ENCODE assay signal across 1 cellular context in genomic region chr1:155176544-155177071, GRCh38.
TF ChIP-seq lines count a peak whose summit lies in the region.

No MANE protein-coding gene starts in this region.

TF ChIP-seq in IMR-90, 13 proteins besides CTCF, POLR2A, EP300 and RAD21 (continued from another document):
- TF ChIP-seq BHLHE40 (IDR thresholded peaks at IDR 0.05; ENCODE audit: low read depth, low read length) (no peak), RCOR1 (IDR thresholded peaks at IDR 0.05; ENCODE audit: insufficient replicate concordance, low read length) (no peak), ELK1 (IDR thresholded peaks at IDR 0.05; ENCODE audit: borderline replicate concordance, low read depth, low read length) (no peak), CHD1 (IDR thresholded peaks at IDR 0.05; ENCODE audit: low read depth, low read length) (no peak), SMC3 (IDR thresholded peaks at IDR 0.05; ENCODE audit: low read depth, low read length) (peak; percentile 68), NFE2L2 (IDR thresholded peaks at IDR 0.05; ENCODE audit: low read depth, low read length) (no peak), MAFK (IDR thresholded peaks at IDR 0.05; ENCODE audit: low read depth, low read length) (no peak)
- TF ChIP-seq, protein P1, sequence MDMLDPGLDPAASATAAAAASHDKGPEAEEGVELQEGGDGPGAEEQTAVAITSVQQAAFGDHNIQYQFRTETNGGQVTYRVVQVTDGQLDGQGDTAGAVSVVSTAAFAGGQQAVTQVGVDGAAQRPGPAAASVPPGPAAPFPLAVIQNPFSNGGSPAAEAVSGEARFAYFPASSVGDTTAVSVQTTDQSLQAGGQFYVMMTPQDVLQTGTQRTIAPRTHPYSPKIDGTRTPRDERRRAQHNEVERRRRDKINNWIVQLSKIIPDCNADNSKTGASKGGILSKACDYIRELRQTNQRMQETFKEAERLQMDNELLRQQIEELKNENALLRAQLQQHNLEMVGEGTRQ (IDR thresholded peaks at IDR 0.05; ENCODE audit: low read depth, low read length) = no peak
